In genomic region chr4:102868782-102869568, GRCh38 we compare ENCODE assay signal across 1 cellular context.
TF ChIP-seq lines count a peak whose summit lies in the region.

Gene CISD2, plus strand, starts transcription at chr4:102868992. Its CDS starts 93 bp downstream, at chr4:102869085.

TF ChIP-seq in GM12878, 131 proteins besides CTCF, POLR2A, EP300 and RAD21 (continued from another document and continues in another):
- TF ChIP-seq, protein P1, sequence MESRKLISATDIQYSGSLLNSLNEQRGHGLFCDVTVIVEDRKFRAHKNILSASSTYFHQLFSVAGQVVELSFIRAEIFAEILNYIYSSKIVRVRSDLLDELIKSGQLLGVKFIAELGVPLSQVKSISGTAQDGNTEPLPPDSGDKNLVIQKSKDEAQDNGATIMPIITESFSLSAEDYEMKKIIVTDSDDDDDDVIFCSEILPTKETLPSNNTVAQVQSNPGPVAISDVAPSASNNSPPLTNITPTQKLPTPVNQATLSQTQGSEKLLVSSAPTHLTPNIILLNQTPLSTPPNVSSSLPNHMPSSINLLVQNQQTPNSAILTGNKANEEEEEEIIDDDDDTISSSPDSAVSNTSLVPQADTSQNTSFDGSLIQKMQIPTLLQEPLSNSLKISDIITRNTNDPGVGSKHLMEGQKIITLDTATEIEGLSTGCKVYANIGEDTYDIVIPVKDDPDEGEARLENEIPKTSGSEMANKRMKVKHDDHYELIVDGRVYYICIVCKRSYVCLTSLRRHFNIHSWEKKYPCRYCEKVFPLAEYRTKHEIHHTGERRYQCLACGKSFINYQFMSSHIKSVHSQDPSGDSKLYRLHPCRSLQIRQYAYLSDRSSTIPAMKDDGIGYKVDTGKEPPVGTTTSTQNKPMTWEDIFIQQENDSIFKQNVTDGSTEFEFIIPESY (IDR thresholded peaks at IDR 0.05), result no peak
- TF ChIP-seq BCL3 (IDR thresholded peaks at IDR 0.05; ENCODE audit: borderline replicate concordance, insufficient read depth, low read depth, low read length, poor library complexity, severe bottlenecking) (no peak), NFYA (IDR thresholded peaks at IDR 0.05; ENCODE audit: borderline replicate concordance, low read depth, low read length) (no peak), IRF3 (IDR thresholded peaks at IDR 0.05) (no peak), RELB (IDR thresholded peaks at IDR 0.05; ENCODE audit: low read depth) (peak; percentile 52), SMARCA5 (IDR thresholded peaks at IDR 0.05) (0 out of 2 replicates have a peak, but pooled peaks have one; percentile 67), PAX8 (IDR thresholded peaks at IDR 0.05) (no peak), HDAC2 (IDR thresholded peaks at IDR 0.05) (no peak), BCLAF1 (IDR thresholded peaks at IDR 0.05) (no peak), MYC (IDR thresholded peaks at IDR 0.05; ENCODE audit: insufficient read depth, insufficient read length, insufficient replicate concordance, low read length, severe bottlenecking) (no peak), ATF2 (IDR thresholded peaks at IDR 0.05; ENCODE audit: low read length) (no peak), MTA2 (IDR thresholded peaks at IDR 0.05; ENCODE audit: low read depth) (peak; percentile 18; the same call in 1 of the 2 replicates), MEF2A (IDR thresholded peaks at IDR 0.05; ENCODE audit: insufficient read depth, low read depth, low read length) (no peak), HDGF (IDR thresholded peaks at IDR 0.05) (peak; percentile 49; the same call in 1 of the 2 replicates), CEBPZ (IDR thresholded peaks at IDR 0.05; ENCODE audit: low read depth, low read length) (no peak), MTA3 (IDR thresholded peaks at IDR 0.05; ENCODE audit: borderline replicate concordance, low read length) (no peak; the same call in 1 of the 2 replicates), KDM1A (IDR thresholded peaks at IDR 0.05; ENCODE audit: borderline replicate concordance) (no peak), ZNF622 (IDR thresholded peaks at IDR 0.05) (no peak), TBL1XR1 (IDR thresholded peaks at IDR 0.05; ENCODE audit: low read depth, low read length) (0 out of 2 replicates have a peak, but pooled peaks have one; percentile 53), CHD1 (IDR thresholded peaks at IDR 0.05; ENCODE audit: low read depth, low read length) (no peak), BHLHE40 (IDR thresholded peaks at IDR 0.05; ENCODE audit: borderline replicate concordance in 1 of 2, low read depth in 2 of 2, low read length in 1 of 2) (peak; percentile 98 to 99), E4F1 (IDR thresholded peaks at IDR 0.05; ENCODE audit: borderline replicate concordance, partially characterized antibody) (no peak), CBFB (IDR thresholded peaks at IDR 0.05; ENCODE audit: low read depth) (0 out of 2 replicates have a peak, but pooled peaks have one; percentile 16)
- TF ChIP-seq, protein P2, sequence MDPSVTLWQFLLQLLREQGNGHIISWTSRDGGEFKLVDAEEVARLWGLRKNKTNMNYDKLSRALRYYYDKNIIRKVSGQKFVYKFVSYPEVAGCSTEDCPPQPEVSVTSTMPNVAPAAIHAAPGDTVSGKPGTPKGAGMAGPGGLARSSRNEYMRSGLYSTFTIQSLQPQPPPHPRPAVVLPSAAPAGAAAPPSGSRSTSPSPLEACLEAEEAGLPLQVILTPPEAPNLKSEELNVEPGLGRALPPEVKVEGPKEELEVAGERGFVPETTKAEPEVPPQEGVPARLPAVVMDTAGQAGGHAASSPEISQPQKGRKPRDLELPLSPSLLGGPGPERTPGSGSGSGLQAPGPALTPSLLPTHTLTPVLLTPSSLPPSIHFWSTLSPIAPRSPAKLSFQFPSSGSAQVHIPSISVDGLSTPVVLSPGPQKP (IDR thresholded peaks at IDR 0.05; ENCODE audit: low read depth, low read length), result peak; percentile 61
- TF ChIP-seq, protein P3, sequence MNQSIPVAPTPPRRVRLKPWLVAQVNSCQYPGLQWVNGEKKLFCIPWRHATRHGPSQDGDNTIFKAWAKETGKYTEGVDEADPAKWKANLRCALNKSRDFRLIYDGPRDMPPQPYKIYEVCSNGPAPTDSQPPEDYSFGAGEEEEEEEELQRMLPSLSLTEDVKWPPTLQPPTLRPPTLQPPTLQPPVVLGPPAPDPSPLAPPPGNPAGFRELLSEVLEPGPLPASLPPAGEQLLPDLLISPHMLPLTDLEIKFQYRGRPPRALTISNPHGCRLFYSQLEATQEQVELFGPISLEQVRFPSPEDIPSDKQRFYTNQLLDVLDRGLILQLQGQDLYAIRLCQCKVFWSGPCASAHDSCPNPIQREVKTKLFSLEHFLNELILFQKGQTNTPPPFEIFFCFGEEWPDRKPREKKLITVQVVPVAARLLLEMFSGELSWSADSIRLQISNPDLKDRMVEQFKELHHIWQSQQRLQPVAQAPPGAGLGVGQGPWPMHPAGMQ (IDR thresholded peaks at IDR 0.05; ENCODE audit: borderline replicate concordance), result no peak
- TF ChIP-seq, protein P4, sequence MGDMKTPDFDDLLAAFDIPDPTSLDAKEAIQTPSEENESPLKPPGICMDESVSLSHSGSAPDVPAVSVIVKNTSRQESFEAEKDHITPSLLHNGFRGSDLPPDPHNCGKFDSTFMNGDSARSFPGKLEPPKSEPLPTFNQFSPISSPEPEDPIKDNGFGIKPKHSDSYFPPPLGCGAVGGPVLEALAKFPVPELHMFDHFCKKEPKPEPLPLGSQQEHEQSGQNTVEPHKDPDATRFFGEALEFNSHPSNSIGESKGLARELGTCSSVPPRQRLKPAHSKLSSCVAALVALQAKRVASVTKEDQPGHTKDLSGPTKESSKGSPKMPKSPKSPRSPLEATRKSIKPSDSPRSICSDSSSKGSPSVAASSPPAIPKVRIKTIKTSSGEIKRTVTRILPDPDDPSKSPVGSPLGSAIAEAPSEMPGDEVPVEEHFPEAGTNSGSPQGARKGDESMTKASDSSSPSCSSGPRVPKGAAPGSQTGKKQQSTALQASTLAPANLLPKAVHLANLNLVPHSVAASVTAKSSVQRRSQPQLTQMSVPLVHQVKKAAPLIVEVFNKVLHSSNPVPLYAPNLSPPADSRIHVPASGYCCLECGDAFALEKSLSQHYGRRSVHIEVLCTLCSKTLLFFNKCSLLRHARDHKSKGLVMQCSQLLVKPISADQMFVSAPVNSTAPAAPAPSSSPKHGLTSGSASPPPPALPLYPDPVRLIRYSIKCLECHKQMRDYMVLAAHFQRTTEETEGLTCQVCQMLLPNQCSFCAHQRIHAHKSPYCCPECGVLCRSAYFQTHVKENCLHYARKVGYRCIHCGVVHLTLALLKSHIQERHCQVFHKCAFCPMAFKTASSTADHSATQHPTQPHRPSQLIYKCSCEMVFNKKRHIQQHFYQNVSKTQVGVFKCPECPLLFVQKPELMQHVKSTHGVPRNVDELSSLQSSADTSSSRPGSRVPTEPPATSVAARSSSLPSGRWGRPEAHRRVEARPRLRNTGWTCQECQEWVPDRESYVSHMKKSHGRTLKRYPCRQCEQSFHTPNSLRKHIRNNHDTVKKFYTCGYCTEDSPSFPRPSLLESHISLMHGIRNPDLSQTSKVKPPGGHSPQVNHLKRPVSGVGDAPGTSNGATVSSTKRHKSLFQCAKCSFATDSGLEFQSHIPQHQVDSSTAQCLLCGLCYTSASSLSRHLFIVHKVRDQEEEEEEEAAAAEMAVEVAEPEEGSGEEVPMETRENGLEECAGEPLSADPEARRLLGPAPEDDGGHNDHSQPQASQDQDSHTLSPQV (IDR thresholded peaks at IDR 0.05), result 0 out of 2 replicates have a peak, but pooled peaks have one; percentile 20
